ENCODE assay signal across 14 cellular contexts in the genomic region with DNA sequence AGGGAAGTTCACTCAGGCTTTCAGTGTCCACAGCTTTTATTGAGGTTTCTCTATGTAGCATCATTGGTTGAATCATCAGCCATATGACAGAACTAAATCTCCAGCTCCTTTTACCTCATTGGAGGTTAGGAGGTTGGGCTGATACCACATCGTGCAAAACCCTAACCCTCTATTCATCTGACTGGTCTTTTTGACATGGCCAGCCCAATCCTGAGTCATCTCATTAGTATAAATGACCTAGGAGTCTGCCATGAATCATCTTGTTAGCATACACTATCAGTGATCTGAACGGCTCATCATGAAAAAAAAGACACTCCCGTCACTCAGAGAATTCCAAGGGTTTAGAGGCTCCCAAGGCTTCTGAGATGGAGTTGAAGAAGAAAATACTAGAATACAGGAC.
"Had no signal": no experiment of that assay in that cellular context is flagged by ENCODE, and none has a peak within 500 bp of the region (broad histone marks: within the 10 kb centered on the region; RNA-seq: fewer than 3 reads in every experiment).

No MANE protein-coding gene starts in this region.

- ATAC-seq: activated naive CD4-positive, alpha-beta T cell treated with anti-CD3 and anti-CD28 coated beads, Interleukin-2, amount 50 U/mL, for 72 hours; activated T-cell treated with anti-CD3 and anti-CD28 coated beads, Interleukin-2, amount 50 U/mL, for 4 hours; left lobe of liver had no signal

- H3K27ac ChIP-seq: breast epithelium, esophagus squamous epithelium, sigmoid colon, VCaP had no signal

- H3K27me3 ChIP-seq: breast epithelium, esophagus squamous epithelium, sigmoid colon had no signal

- DNase-seq: activated CD4-positive, alpha-beta memory T cell treated with anti-CD3 and anti-CD28 coated beads for 36 hours; activated effector memory CD4-positive, alpha-beta T cell treated with anti-CD3 and anti-CD28 coated beads, Interleukin-2, amount 50 U/mL, for 16 hours; activated T-cell treated with anti-CD3 and anti-CD28 coated beads, Interleukin-2, amount 50 U/mL, for 4 hours; amygdala; esophagus squamous epithelium; foreskin fibroblast; nephron progenitor cell; sigmoid colon; stimulated activated CD4-positive, alpha-beta T cell treated with anti-CD3 and anti-CD28 coated beads, Interleukin-12 subunit alpha, Interleukin-12 subunit beta, amount 100 ng/mL, for 4 hours; stimulated activated naive CD4-positive, alpha-beta T cell treated with Interleukin-2 at 50 U/mL for 16 hours had no signal

- H3K4me1 ChIP-seq: breast epithelium, esophagus squamous epithelium, sigmoid colon had no signal

- H3K4me3 ChIP-seq: breast epithelium, esophagus squamous epithelium, sigmoid colon had no signal

- H3K9me3 ChIP-seq: breast epithelium, esophagus squamous epithelium, sigmoid colon had no signal

- H3K36me3 ChIP-seq: breast epithelium, esophagus squamous epithelium, sigmoid colon had no signal
